21 cellular contexts compared by ENCODE assay signal in the genomic region with DNA sequence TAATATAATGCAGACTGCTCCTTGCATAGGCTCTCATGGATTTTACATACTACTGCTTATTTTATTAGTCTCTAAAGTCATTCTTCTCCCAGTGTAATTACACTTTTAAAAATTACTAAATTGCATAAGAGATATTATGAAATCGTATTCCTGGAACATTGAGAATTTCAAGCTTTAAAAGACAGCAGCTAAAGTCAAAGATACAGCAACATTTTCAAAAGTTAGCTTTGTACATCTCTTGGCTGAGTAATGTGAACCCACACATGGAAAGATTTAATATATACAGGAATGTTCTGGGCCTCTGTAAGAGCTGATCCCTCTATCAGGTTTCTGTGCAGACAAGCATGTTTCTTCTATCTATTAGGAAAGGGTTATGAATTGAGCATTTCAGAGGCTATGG.
DNase-seq lines count a peak whose midpoint lies in the region; TF ChIP-seq lines count a peak whose summit lies in the region.
"Had no signal": no experiment of that assay in that cellular context is flagged by ENCODE, and none has a peak within 500 bp of the region (broad histone marks: within the 10 kb centered on the region; RNA-seq: fewer than 3 reads in every experiment).

No MANE protein-coding gene starts in this region.

- H3K4me1 ChIP-seq in mesenchymal stem cell (ENCODE audit: control insufficient read depth, insufficient read depth, low read depth, low read length), result peaks cover 1% of the 10 kb centered on the region

- H2BK120ac ChIP-seq in mesenchymal stem cell (ENCODE audit: low read depth, low read length), result no peak overlapping the region

- POLR2A ChIA-PET in AG04449 (lab: Yijun Ruan, JAX), result no interaction called here
- POLR2A ChIA-PET in activated CD4-positive, alpha-beta T cell treated with anti-CD3 and anti-CD28 coated beads, Interleukin-2, amount 10 ng/mL, durations not matched to agents 7 days and 5 days (lab: Charles Lee), result no interaction called here

- H2AFZ ChIP-seq in mesenchymal stem cell (ENCODE audit: low read depth, low read length), result no peak overlapping the region

- H3K36me3 Mint-ChIP-seq in activated CD4-positive, alpha-beta T cell treated with anti-CD3 and anti-CD28 coated beads, Interleukin-2, amount 10 ng/mL, durations not matched to agents 7 days and 5 days (ENCODE audit: low read depth), result no peaks in the 10 kb centered on the region
- H3K36me3 Mint-ChIP-seq: activated naive CD8-positive, alpha-beta T cell treated with anti-CD3 and anti-CD28 coated beads, Interleukin-2, amount 10 ng/mL, durations not matched to agents 7 days and 5 days had no signal

- no peak overlapping the region for H3K14ac ChIP-seq in mesenchymal stem cell (ENCODE audit: low read length in 2 of 2)

- no peak overlapping the region for H3K4me2 ChIP-seq in mesenchymal stem cell (ENCODE audit: low read length, poor library complexity, severe bottlenecking)

- no peak overlapping the region for H3K18ac ChIP-seq in mesenchymal stem cell (ENCODE audit: low read depth in 1 of 2, low read length in 2 of 2)

- TF ChIP-seq CTCF in AG04449 (IDR thresholded peaks at IDR 0.05; ENCODE audit: insufficient read depth, low read length, missing control alignments), result no peak
- TF ChIP-seq CTCF in cardiac fibroblast (IDR thresholded peaks at IDR 0.05; ENCODE audit: low read depth, low read length), result no peak

- H3K27me3 ChIP-seq in mesenchymal stem cell (ENCODE audit: control insufficient read depth in 1 of 2, insufficient read depth in 1 of 2, low read length in 2 of 2), result no peaks in the 10 kb centered on the region
- H3K27me3 ChIP-seq: upper lobe of left lung had no signal

- H3K4me3 ChIP-seq in AG04449 (ENCODE audit: low read depth, low read length) (no peak overlapping the region), cardiac fibroblast (replicated peaks in 1 of 2; ENCODE audit: low read depth in 2 of 2, low read length in 2 of 2) (no peak overlapping the region), mesenchymal stem cell (ENCODE audit: insufficient read depth in 1 of 2, low read depth in 1 of 2, low read length in 2 of 2) (no peak overlapping the region)
- H3K4me3 ChIP-seq: K562, upper lobe of left lung had no signal

- no peak overlapping the region for H2BK12ac ChIP-seq in mesenchymal stem cell (ENCODE audit: low read length in 2 of 2)

- H3K23ac ChIP-seq in mesenchymal stem cell (ENCODE audit: low read length in 2 of 2), result no peak overlapping the region

- no peak overlapping the region for H4K91ac ChIP-seq in mesenchymal stem cell (ENCODE audit: low read length)

- whole genome bisulfite sequencing in mesenchymal stem cell, result no CpG with 5 or more reads among the region's 1 CpG

- H4K8ac ChIP-seq in mesenchymal stem cell (ENCODE audit: low read length), result no peak overlapping the region

- H3K27ac Mint-ChIP-seq in activated CD4-positive, alpha-beta T cell treated with anti-CD3 and anti-CD28 coated beads, Interleukin-2, amount 10 ng/mL, durations not matched to agents 7 days and 5 days, result no peak overlapping the region
- H3K27ac Mint-ChIP-seq: activated naive CD8-positive, alpha-beta T cell treated with anti-CD3 and anti-CD28 coated beads, Interleukin-2, amount 10 ng/mL, durations not matched to agents 7 days and 5 days; activated T-helper 17 cell treated with anti-CD3 and anti-CD28 coated beads, Interleukin-2, amount 50 U/mL, for 72 hours had no signal

- no peaks in the 10 kb centered on the region for H3K27me3 Mint-ChIP-seq in activated CD4-positive, alpha-beta T cell treated with anti-CD3 and anti-CD28 coated beads, Interleukin-2, amount 10 ng/mL, durations not matched to agents 7 days and 5 days
- H3K27me3 Mint-ChIP-seq: activated naive CD8-positive, alpha-beta T cell treated with anti-CD3 and anti-CD28 coated beads, Interleukin-2, amount 10 ng/mL, durations not matched to agents 7 days and 5 days; activated T-helper 17 cell treated with anti-CD3 and anti-CD28 coated beads, Interleukin-2, amount 50 U/mL, for 72 hours had no signal

- no peaks in the 10 kb centered on the region for H3K9me3 Mint-ChIP-seq in activated CD4-positive, alpha-beta T cell treated with anti-CD3 and anti-CD28 coated beads, Interleukin-2, amount 10 ng/mL, durations not matched to agents 7 days and 5 days
- H3K9me3 Mint-ChIP-seq: activated naive CD8-positive, alpha-beta T cell treated with anti-CD3 and anti-CD28 coated beads, Interleukin-2, amount 10 ng/mL, durations not matched to agents 7 days and 5 days; activated T-helper 17 cell treated with anti-CD3 and anti-CD28 coated beads, Interleukin-2, amount 50 U/mL, for 72 hours had no signal

- H2AK5ac ChIP-seq in mesenchymal stem cell (ENCODE audit: low read length, severe bottlenecking), result no peak overlapping the region

- H3K79me1 ChIP-seq in mesenchymal stem cell (replicated peaks; ENCODE audit: low read length, poor library complexity, severe bottlenecking), result peaks cover 4% of the 10 kb centered on the region

- no peak overlapping the region for H3K4ac ChIP-seq in mesenchymal stem cell (ENCODE audit: low read depth in 1 of 2, low read length in 2 of 2)

- H3K27ac ChIP-seq in mesenchymal stem cell (ENCODE audit: low read length, poor library complexity, severe bottlenecking), result no peak overlapping the region

- DNase-seq in AG04449 (ENCODE audit: low read depth, low spot score), result peak; percentile 44
- peak; percentile 58 for DNase-seq in GM04504 (ENCODE audit: low read depth)
- peak; percentile 47 for DNase-seq in cardiac fibroblast (ENCODE audit: low read depth in 2 of 2)
- peak; percentile 16 for DNase-seq in mesenchymal stem cell
- DNase-seq in DMS153 (lab: John Stamatoyannopoulos, UW), result no peak
- DNase-seq in islet precursor cell, result no peak
- DNase-seq in NCI-H1436 treated with DMSO at 0.1 percent for 48 hours (lab: John Stamatoyannopoulos, UW), result no peak
- DNase-seq in activated CD4-positive, alpha-beta T cell treated with anti-CD3 and anti-CD28 coated beads, Interleukin-2, amount 10 ng/mL, durations not matched to agents 7 days and 5 days, result no peak
- DNase-seq: ACHN; activated CD4-positive, CD25-positive, alpha-beta regulatory T cell treated with anti-CD3 and anti-CD28 coated beads, Interleukin-2, amount 50 U/mL, for 72 hours; activated naive CD8-positive, alpha-beta T cell treated with anti-CD3 and anti-CD28 coated beads, Interleukin-2, amount 10 ng/mL, durations not matched to agents 7 days and 5 days; central memory CD4-positive, alpha-beta T cell; left colon; NCI-H1092; NCI-H2171; NCI-H774; stimulated activated naive CD4-positive, alpha-beta T cell; T1000; upper lobe of left lung had no signal

- no peaks in the 10 kb centered on the region for H3K9me3 ChIP-seq in mesenchymal stem cell (ENCODE audit: control insufficient read depth, low read length)
- H3K9me3 ChIP-seq: upper lobe of left lung had no signal

- no peak overlapping the region for H2BK15ac ChIP-seq in mesenchymal stem cell (ENCODE audit: low read depth, poor library complexity, severe bottlenecking)

- H3K36me3 ChIP-seq in mesenchymal stem cell (ENCODE audit: control insufficient read depth in 1 of 2, insufficient read depth in 2 of 2, low read depth in 1 of 2, low read length in 2 of 2), result no peaks in the 10 kb centered on the region
- H3K36me3 ChIP-seq: upper lobe of left lung had no signal

- no peaks in the 10 kb centered on the region for H3K4me1 Mint-ChIP-seq in activated CD4-positive, alpha-beta T cell treated with anti-CD3 and anti-CD28 coated beads, Interleukin-2, amount 10 ng/mL, durations not matched to agents 7 days and 5 days
- H3K4me1 Mint-ChIP-seq: activated T-helper 17 cell treated with anti-CD3 and anti-CD28 coated beads, Interleukin-2, amount 50 U/mL, for 72 hours had no signal

- no peak overlapping the region for H2BK5ac ChIP-seq in mesenchymal stem cell (ENCODE audit: low read depth, low read length, poor library complexity, severe bottlenecking)

- CTCF ChIA-PET in AG04449 (lab: Yijun Ruan, JAX), result no interaction called here
- CTCF ChIA-PET in activated CD4-positive, alpha-beta T cell treated with anti-CD3 and anti-CD28 coated beads, Interleukin-2, amount 10 ng/mL, durations not matched to agents 7 days and 5 days (lab: Charles Lee), result no interaction called here

- H3K4me3 Mint-ChIP-seq in activated CD4-positive, alpha-beta T cell treated with anti-CD3 and anti-CD28 coated beads, Interleukin-2, amount 10 ng/mL, durations not matched to agents 7 days and 5 days, result no peak overlapping the region
- H3K4me3 Mint-ChIP-seq: activated naive CD8-positive, alpha-beta T cell treated with anti-CD3 and anti-CD28 coated beads, Interleukin-2, amount 10 ng/mL, durations not matched to agents 7 days and 5 days; activated T-helper 17 cell treated with anti-CD3 and anti-CD28 coated beads, Interleukin-2, amount 50 U/mL, for 72 hours had no signal

- H3K9ac ChIP-seq in mesenchymal stem cell (ENCODE audit: low read length), result no peak overlapping the region

Comparison
In these comparisons a context has a peak if more than half of its experiments do, and no peak if none do; other contexts are left out.
1. DNase-seq: peak in AG04449 (single experiment), GM04504 (single experiment), cardiac fibroblast (2 of 2) and mesenchymal stem cell (single experiment); none in DMS153 (single experiment), islet precursor cell (single experiment), NCI-H1436 treated with DMSO at 0.1 percent for 48 hours (single experiment) and activated CD4-positive, alpha-beta T cell treated with anti-CD3 and anti-CD28 coated beads, Interleukin-2, amount 10 ng/mL, durations not matched to agents 7 days and 5 days (single experiment).